In the genomic region with DNA sequence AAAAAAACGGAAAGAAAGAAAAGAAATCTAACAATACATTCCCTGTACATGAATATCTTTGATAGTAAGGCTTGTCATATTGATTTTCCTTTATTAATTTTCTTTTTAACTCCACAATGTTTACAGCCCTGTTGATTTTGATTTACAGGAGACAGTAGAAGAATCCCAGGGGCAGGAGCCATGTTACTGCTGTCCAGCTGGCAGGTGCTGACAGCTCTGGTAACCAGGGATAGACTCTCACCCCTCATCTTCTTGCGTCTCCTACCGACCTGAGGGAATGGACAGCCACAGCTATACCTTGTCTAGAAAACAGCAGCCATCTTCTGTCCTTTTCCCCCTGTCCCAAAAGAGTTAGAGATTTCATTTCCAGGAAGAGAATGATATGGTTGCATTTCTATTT, we compare ENCODE assay signal across 20 cellular contexts.
"Had no signal": no experiment of that assay in that cellular context is flagged by ENCODE, and none has a peak within 500 bp of the region (broad histone marks: within the 10 kb centered on the region; RNA-seq: fewer than 3 reads in every experiment).

No MANE protein-coding gene starts in this region.

- H3K36me3 ChIP-seq: cardiac muscle cell, left lung, vagina had no signal

- DNase-seq: activated CD4-positive, alpha-beta T cell treated with anti-CD3 and anti-CD28 coated beads, Interleukin-2, amount 10 ng/mL, durations not matched to agents 7 days and 5 days; activated CD8-positive, alpha-beta memory T cell treated with anti-CD3 and anti-CD28 coated beads, Interleukin-2, amount 10 ng/mL, durations not matched to agents 7 days and 5 days; activated CD8-positive, alpha-beta T cell treated with anti-CD3 and anti-CD28 coated beads for 36 hours; activated effector memory CD4-positive, alpha-beta T cell treated with anti-CD3 and anti-CD28 coated beads, Interleukin-2, amount 50 U/mL, for 16 hours; activated naive CD4-positive, alpha-beta T cell treated with anti-CD3 and anti-CD28 coated beads, Interleukin-2, amount 10 ng/mL, durations not matched to agents 7 days and 5 days; activated T-cell treated with anti-CD3 and anti-CD28 coated beads for 4 hours; cortex of kidney; heart left ventricle; kidney; left lung; naive thymus-derived CD8-positive, alpha-beta T cell; sigmoid colon; stimulated activated CD4-positive, alpha-beta T cell treated with anti-CD3 and anti-CD28 coated beads, Interleukin-15, amount 100 ng/mL, for 24 hours had no signal

- H3K9me3 ChIP-seq: gastroesophageal sphincter, heart left ventricle, left lung, sigmoid colon, vagina had no signal

- H3K4me1 ChIP-seq: gastroesophageal sphincter, vagina had no signal

- ATAC-seq: activated CD8-positive, alpha-beta memory T cell treated with anti-CD3 and anti-CD28 coated beads, Interleukin-2, amount 10 ng/mL, durations not matched to agents 7 days and 5 days; gastroesophageal sphincter; heart left ventricle; left lung; naive thymus-derived CD8-positive, alpha-beta T cell; stimulated activated memory B cell treated with anti-CD40 and anti-IgM and Interleukin-4, amounts not matched to agents 10 μg/mL and 1 μg/mL and 100 μg/mL, for 72 hours had no signal

- FAIRE-seq: kidney had no signal

- H3K36me3 Mint-ChIP-seq: activated naive CD4-positive, alpha-beta T cell treated with anti-CD3 and anti-CD28 coated beads, Interleukin-2, amount 10 ng/mL, durations not matched to agents 7 days and 5 days had no signal

- H3K27ac Mint-ChIP-seq: activated CD4-positive, alpha-beta T cell treated with anti-CD3 and anti-CD28 coated beads, Interleukin-2, amount 10 ng/mL, durations not matched to agents 7 days and 5 days; activated CD8-positive, alpha-beta memory T cell treated with anti-CD3 and anti-CD28 coated beads, Interleukin-2, amount 10 ng/mL, durations not matched to agents 7 days and 5 days; activated CD8-positive, alpha-beta T cell treated with anti-CD3 and anti-CD28 coated beads for 36 hours; activated naive CD4-positive, alpha-beta T cell treated with anti-CD3 and anti-CD28 coated beads, Interleukin-2, amount 10 ng/mL, durations not matched to agents 7 days and 5 days; naive thymus-derived CD8-positive, alpha-beta T cell; stimulated activated memory B cell treated with anti-CD40 and anti-IgM and Interleukin-4, amounts not matched to agents 10 μg/mL and 1 μg/mL and 100 μg/mL, for 72 hours; type B pancreatic cell had no signal

- H3K27ac ChIP-seq: cardiac muscle cell, epithelial cell of prostate, gastroesophageal sphincter, heart left ventricle, left lung, sigmoid colon, vagina had no signal

- H3K27me3 Mint-ChIP-seq: activated CD4-positive, alpha-beta T cell treated with anti-CD3 and anti-CD28 coated beads, Interleukin-2, amount 10 ng/mL, durations not matched to agents 7 days and 5 days; activated CD8-positive, alpha-beta memory T cell treated with anti-CD3 and anti-CD28 coated beads, Interleukin-2, amount 10 ng/mL, durations not matched to agents 7 days and 5 days; activated CD8-positive, alpha-beta T cell treated with anti-CD3 and anti-CD28 coated beads for 36 hours; activated naive CD4-positive, alpha-beta T cell treated with anti-CD3 and anti-CD28 coated beads, Interleukin-2, amount 10 ng/mL, durations not matched to agents 7 days and 5 days; naive thymus-derived CD8-positive, alpha-beta T cell; stimulated activated memory B cell treated with anti-CD40 and anti-IgM and Interleukin-4, amounts not matched to agents 10 μg/mL and 1 μg/mL and 100 μg/mL, for 72 hours; type B pancreatic cell had no signal

- H3K4me1 Mint-ChIP-seq: activated naive CD4-positive, alpha-beta T cell treated with anti-CD3 and anti-CD28 coated beads, Interleukin-2, amount 10 ng/mL, durations not matched to agents 7 days and 5 days had no signal

- H3K4me2 ChIP-seq: smooth muscle cell had no signal

- H3K9me3 Mint-ChIP-seq: activated CD4-positive, alpha-beta T cell treated with anti-CD3 and anti-CD28 coated beads, Interleukin-2, amount 10 ng/mL, durations not matched to agents 7 days and 5 days; activated CD8-positive, alpha-beta T cell treated with anti-CD3 and anti-CD28 coated beads for 36 hours; activated naive CD4-positive, alpha-beta T cell treated with anti-CD3 and anti-CD28 coated beads, Interleukin-2, amount 10 ng/mL, durations not matched to agents 7 days and 5 days; naive thymus-derived CD8-positive, alpha-beta T cell; stimulated activated memory B cell treated with anti-CD40 and anti-IgM and Interleukin-4, amounts not matched to agents 10 μg/mL and 1 μg/mL and 100 μg/mL, for 72 hours; type B pancreatic cell had no signal

- H3K27me3 ChIP-seq: cardiac muscle cell, gastroesophageal sphincter, heart left ventricle, left lung, sigmoid colon, vagina had no signal

- H3K4me3 Mint-ChIP-seq: activated CD4-positive, alpha-beta T cell treated with anti-CD3 and anti-CD28 coated beads, Interleukin-2, amount 10 ng/mL, durations not matched to agents 7 days and 5 days; activated CD8-positive, alpha-beta memory T cell treated with anti-CD3 and anti-CD28 coated beads, Interleukin-2, amount 10 ng/mL, durations not matched to agents 7 days and 5 days; activated CD8-positive, alpha-beta T cell treated with anti-CD3 and anti-CD28 coated beads for 36 hours; activated naive CD4-positive, alpha-beta T cell treated with anti-CD3 and anti-CD28 coated beads, Interleukin-2, amount 10 ng/mL, durations not matched to agents 7 days and 5 days; naive thymus-derived CD8-positive, alpha-beta T cell; stimulated activated memory B cell treated with anti-CD40 and anti-IgM and Interleukin-4, amounts not matched to agents 10 μg/mL and 1 μg/mL and 100 μg/mL, for 72 hours; type B pancreatic cell had no signal

- H3K4me3 ChIP-seq: cardiac muscle cell, gastroesophageal sphincter, heart left ventricle, left lung, sigmoid colon, smooth muscle cell, vagina had no signal
